14 cellular contexts compared by ENCODE assay signal in the genomic region with DNA sequence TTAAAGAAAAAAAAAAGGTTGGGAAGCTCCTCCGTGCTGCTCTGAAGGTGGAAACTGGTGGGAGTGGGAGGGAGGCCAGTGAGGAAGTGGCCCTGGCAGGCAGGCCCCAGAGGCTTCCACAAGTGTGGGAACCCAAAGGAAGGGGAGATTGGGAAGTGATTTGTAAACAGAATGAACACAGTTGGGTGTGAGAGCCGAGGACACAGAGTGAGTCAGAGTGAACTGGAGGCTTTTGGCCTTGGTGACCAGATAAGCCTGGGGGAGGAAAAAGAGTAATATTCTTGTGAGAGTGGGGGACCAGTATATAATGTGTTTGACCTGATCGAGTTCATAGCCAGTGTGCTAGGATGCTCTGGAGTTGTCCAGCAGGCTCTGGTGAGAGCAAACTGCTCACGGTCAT. TPM values are rescaled to one million over a fixed set of nuclear protein-coding genes. Genes with fewer than 3 reads are reported as not detected.
A peak's percentile ranks its signal among the peaks of the same experiment; 100 is the strongest.
DNase-seq lines count a peak whose midpoint lies in the region; ATAC-seq and TF ChIP-seq lines count a peak whose summit lies in the region.
"Had no signal": no experiment of that assay in that cellular context is flagged by ENCODE, and none has a peak within 500 bp of the region (broad histone marks: within the 10 kb centered on the region; RNA-seq: fewer than 3 reads in every experiment).

No MANE protein-coding gene starts in this region.

- peak overlapping the region in 2 of 3 donors; percentile 64 to 75 for H3K27ac Mint-ChIP-seq in CD4-positive, CD25-positive, alpha-beta regulatory T cell
- H3K27ac Mint-ChIP-seq in IgD-negative memory B cell (peak overlapping the region in 2 of 3 donors; percentile 44 to 83), natural killer cell (peak overlapping the region; percentile 70 to 85)
- peak overlapping the region; percentile 58 for H3K27ac Mint-ChIP-seq in dendritic cell treated with granulocyte-macrophage colony-stimulating factor and Interleukin-4, amounts not matched to agents 40 ng/mL and 50 ng/mL, for 4 days

- no peaks in the 10 kb centered on the region for H3K27me3 Mint-ChIP-seq in CD4-positive, CD25-positive, alpha-beta regulatory T cell
- H3K27me3 Mint-ChIP-seq in IgD-negative memory B cell (no peaks in the 10 kb centered on the region), natural killer cell (ENCODE audit: low read depth in 2 of 2) (no peaks in the 10 kb centered on the region)
- H3K27me3 Mint-ChIP-seq in dendritic cell treated with granulocyte-macrophage colony-stimulating factor and Interleukin-4, amounts not matched to agents 40 ng/mL and 50 ng/mL, for 4 days = no peaks in the 10 kb centered on the region

- H3K9me3 ChIP-seq in CD4-positive, CD25-positive, alpha-beta regulatory T cell (ENCODE audit: control insufficient read depth in 2 of 2, low read length in 2 of 2) = peaks cover 4 to 11% of the 10 kb centered on the region in 2 experiments
- H3K9me3 ChIP-seq in Peyer's patch (no peaks in the 10 kb centered on the region), tibial nerve (no peaks in the 10 kb centered on the region)
- H3K9me3 ChIP-seq: transverse colon had no signal

- no peak for TF ChIP-seq EP300 in tibial nerve (IDR thresholded peaks at IDR 0.05)

- WGBS in tibial nerve, 2 donors = 58 to 65% methylated on average over 4 of the region's 4 CpGs

- no peaks in the 10 kb centered on the region for H3K27me3 ChIP-seq in CD4-positive, CD25-positive, alpha-beta regulatory T cell (ENCODE audit: control insufficient read depth, insufficient read depth, low read length)
- H3K27me3 ChIP-seq in Peyer's patch (no peaks in the 10 kb centered on the region), tibial nerve (no peaks in the 10 kb centered on the region)
- H3K27me3 ChIP-seq: transverse colon had no signal

- TF ChIP-seq POLR2A in Peyer's patch (IDR thresholded peaks at IDR 0.05) = no peak
- TF ChIP-seq POLR2A in tibial nerve (IDR thresholded peaks at IDR 0.05) = no peak

- intact Hi-C loops in dendritic cell treated with granulocyte-macrophage colony-stimulating factor and Interleukin-4, amounts not matched to agents 40 ng/mL and 50 ng/mL, for 4 days (cut with micrococcal nuclease) = no loop called here
- intact Hi-C loops in natural killer cell (cut with micrococcal nuclease) = no loop called here

- H3K36me3 ChIP-seq in CD4-positive, CD25-positive, alpha-beta regulatory T cell (ENCODE audit: control insufficient read depth, insufficient read depth, low read length) = peaks cover 95% of the 10 kb centered on the region
- peaks cover 2 to 93% (median 3%) of the 10 kb centered on the region in 3 donors for H3K36me3 ChIP-seq in Peyer's patch
- peaks cover 5 to 100% (median 29%) of the 10 kb centered on the region in 3 donors for H3K36me3 ChIP-seq in tibial nerve

- no peaks in the 10 kb centered on the region for H3K4me1 ChIP-seq in CD4-positive, CD25-positive, alpha-beta regulatory T cell (ENCODE audit: control insufficient read depth, insufficient read depth, low read length, poor library complexity, severe bottlenecking)
- H3K4me1 ChIP-seq in Peyer's patch (no peaks in the 10 kb centered on the region), tibial nerve (peaks cover 0 to 10% (median 0%) of the 10 kb centered on the region in 4 donors)

- TF ChIP-seq CTCF in natural killer cell (IDR thresholded peaks at IDR 0.05) (no peak), Peyer's patch (IDR thresholded peaks at IDR 0.05) (no peak), tibial nerve (IDR thresholded peaks at IDR 0.05) (no peak)

- H3K9me3 Mint-ChIP-seq in CD4-positive, CD25-positive, alpha-beta regulatory T cell = peaks cover 0 to 9% (median 2%) of the 10 kb centered on the region in 7 donors
- peaks cover 2 to 5% (median 3%) of the 10 kb centered on the region in 3 donors for H3K9me3 Mint-ChIP-seq in IgD-negative memory B cell
- no peaks in the 10 kb centered on the region for H3K9me3 Mint-ChIP-seq in dendritic cell treated with granulocyte-macrophage colony-stimulating factor and Interleukin-4, amounts not matched to agents 40 ng/mL and 50 ng/mL, for 4 days
- no peaks in the 10 kb centered on the region for H3K9me3 Mint-ChIP-seq in natural killer cell

- ATAC-seq in CD4-positive, CD25-positive, alpha-beta regulatory T cell (ENCODE audit: low read depth in 2 of 2) = no peak
- ATAC-seq in natural killer cell (no peak), GM18858 (IDR thresholded peaks at IDR 0.05; ENCODE audit: unreplicated experiment) (no peak)

- H3K4me1 Mint-ChIP-seq in CD4-positive, CD25-positive, alpha-beta regulatory T cell = peaks cover 0 to 9% (median 2%) of the 10 kb centered on the region in 4 donors
- H3K4me1 Mint-ChIP-seq in IgD-negative memory B cell (peaks cover 0 to 4% (median 3%) of the 10 kb centered on the region in 3 donors), natural killer cell (peaks cover 0 to 9% of the 10 kb centered on the region in 2 donors)
- peaks cover 19% of the 10 kb centered on the region for H3K4me1 Mint-ChIP-seq in dendritic cell treated with granulocyte-macrophage colony-stimulating factor and Interleukin-4, amounts not matched to agents 40 ng/mL and 50 ng/mL, for 4 days (ENCODE audit: low read depth)

- H3K36me3 Mint-ChIP-seq in CD4-positive, CD25-positive, alpha-beta regulatory T cell = peaks cover 63% of the 10 kb centered on the region
- H3K36me3 Mint-ChIP-seq in IgD-negative memory B cell (peaks cover 16% of the 10 kb centered on the region), natural killer cell (peaks cover 28% of the 10 kb centered on the region)
- peaks cover 99% of the 10 kb centered on the region for H3K36me3 Mint-ChIP-seq in dendritic cell treated with granulocyte-macrophage colony-stimulating factor and Interleukin-4, amounts not matched to agents 40 ng/mL and 50 ng/mL, for 4 days (ENCODE audit: low read depth)

- no peak overlapping the region for H3K4me3 ChIP-seq in CD4-positive, CD25-positive, alpha-beta regulatory T cell (ENCODE audit: low read depth, low read length)
- H3K4me3 ChIP-seq in Peyer's patch (no peak overlapping the region), tibial nerve (no peak overlapping the region)
- H3K4me3 ChIP-seq: transverse colon had no signal

- no peak for DNase-seq in CD4-positive, CD25-positive, alpha-beta regulatory T cell
- DNase-seq in natural killer cell (no peak), Peyer's patch (no peak), tibial nerve (ENCODE audit: low spot score in 2 of 2) (no peak)
- no peak for DNase-seq in effector CD8-positive, alpha-beta T cell (lab: John Stamatoyannopoulos, UW)
- DNase-seq: activated naive CD4-positive, alpha-beta T cell treated with Interleukin-2 at 50 U/mL for 16 hours; NCI-H345; posterior cingulate gyrus; RPMI8226; transverse colon; WERI-Rb-1 had no signal

- H3K4me3 Mint-ChIP-seq in CD4-positive, CD25-positive, alpha-beta regulatory T cell = no peak overlapping the region
- H3K4me3 Mint-ChIP-seq in IgD-negative memory B cell = no peak overlapping the region
- no peak overlapping the region for H3K4me3 Mint-ChIP-seq in dendritic cell treated with granulocyte-macrophage colony-stimulating factor and Interleukin-4, amounts not matched to agents 40 ng/mL and 50 ng/mL, for 4 days
- H3K4me3 Mint-ChIP-seq in natural killer cell = no peak overlapping the region

- no peak overlapping the region for H3K27ac ChIP-seq in CD4-positive, CD25-positive, alpha-beta regulatory T cell (ENCODE audit: insufficient read depth, low read length, poor library complexity, severe bottlenecking)
- no peak overlapping the region for H3K27ac ChIP-seq in Peyer's patch
- H3K27ac ChIP-seq in tibial nerve = peak overlapping the region in 1 of 4 donors; percentile 40
- H3K27ac ChIP-seq: transverse colon, WERI-Rb-1 had no signal

RNA-seq across cellular contexts. Expression of gene MKRN2, which starts 23.0 kb away (rescaled TPM):
- total RNA-seq in CD4-positive, CD25-positive, alpha-beta regulatory T cell = 24.6 TPM
- polyA plus RNA-seq in CD4-positive, CD25-positive, alpha-beta regulatory T cell = 10 to 100 TPM; 45.9 to 61.6 (median 54.0) TPM
- 41.0 TPM for polyA plus RNA-seq in IgD-negative memory B cell
- total RNA-seq in natural killer cell = 10 to 100 TPM; 23.9 to 31.7 (median 29.4) TPM
- 10 to 100 TPM; 21.5 to 28.9 (median 23.6) TPM for total RNA-seq in Peyer's patch
- total RNA-seq in tibial nerve = 10 to 100 TPM; 35.5 to 49.4 (median 45.3) TPM

RNA-seq across cellular contexts. Expression of gene MKRN2OS, which starts 34.6 kb away (rescaled TPM):
- not detected for total RNA-seq in CD4-positive, CD25-positive, alpha-beta regulatory T cell
- polyA plus RNA-seq in CD4-positive, CD25-positive, alpha-beta regulatory T cell = under 1 TPM in 1 of 4 donors, not detected in 3; 0.21 TPM
- polyA plus RNA-seq in IgD-negative memory B cell = not detected
- not detected for total RNA-seq in natural killer cell
- total RNA-seq in Peyer's patch = 10 to 100 TPM in 2 of 4 donors, 1 to 10 TPM in 2; 6.6 to 17.2 (median 9.6) TPM
- total RNA-seq in tibial nerve = not detected
